Comparison of ENCODE assay signal across 23 cellular contexts in genomic region chr14:41016213-41016612, GRCh38.
"Had no signal": no experiment of that assay in that cellular context is flagged by ENCODE, and none has a peak within 500 bp of the region (broad histone marks: within the 10 kb centered on the region; RNA-seq: fewer than 3 reads in every experiment).

No MANE protein-coding gene starts in this region.

- H3K27me3 ChIP-seq: gastrocnemius medialis, left lung, right atrium auricular region, sigmoid colon, suprapubic skin, transverse colon, upper lobe of right lung, uterus had no signal

- H3K27me3 Mint-ChIP-seq: naive thymus-derived CD4-positive, alpha-beta T cell; stimulated activated naive CD8-positive, alpha-beta T cell treated with anti-CD3 and anti-CD28 coated beads, Interleukin-15, amount 100 ng/mL, for 72 hours had no signal

- H3K36me3 ChIP-seq: gastrocnemius medialis, left lung, prostate gland, right atrium auricular region, sigmoid colon, suprapubic skin, transverse colon, upper lobe of right lung, uterus had no signal

- H3K4me1 Mint-ChIP-seq: naive thymus-derived CD4-positive, alpha-beta T cell; nephron; stimulated activated naive CD8-positive, alpha-beta T cell treated with anti-CD3 and anti-CD28 coated beads, Interleukin-15, amount 100 ng/mL, for 72 hours had no signal

- H3K9me3 ChIP-seq: gastrocnemius medialis, left lung, prostate gland, sigmoid colon, suprapubic skin, transverse colon, upper lobe of right lung, uterus had no signal

- H3K4me1 ChIP-seq: gastrocnemius medialis, left lung, prostate gland, right atrium auricular region, sigmoid colon, suprapubic skin, transverse colon, upper lobe of right lung, uterus had no signal

- H3K27ac Mint-ChIP-seq: naive thymus-derived CD4-positive, alpha-beta T cell; stimulated activated naive CD8-positive, alpha-beta T cell treated with anti-CD3 and anti-CD28 coated beads, Interleukin-15, amount 100 ng/mL, for 72 hours had no signal

- DNase-seq: dermis blood vessel endothelial cell; effector memory CD4-positive, alpha-beta T cell; erythroblast; gastrocnemius medialis; head of caudate nucleus; kidney; left lung; mesenchymal stem cell; midbrain; naive thymus-derived CD4-positive, alpha-beta T cell; nucleus accumbens; sigmoid colon; stimulated activated naive CD4-positive, alpha-beta T cell; stimulated activated naive CD8-positive, alpha-beta T cell treated with anti-CD3 and anti-CD28 coated beads, Interleukin-15, amount 100 ng/mL, for 72 hours; transverse colon; upper lobe of right lung; uterus had no signal

- H3K27ac ChIP-seq: coronary artery, gastrocnemius medialis, left lung, prostate gland, right atrium auricular region, sigmoid colon, suprapubic skin, transverse colon, upper lobe of right lung, uterus had no signal

- FAIRE-seq: endometrium, kidney had no signal

- H3K4me3 Mint-ChIP-seq: naive thymus-derived CD4-positive, alpha-beta T cell; nephron; stimulated activated naive CD8-positive, alpha-beta T cell treated with anti-CD3 and anti-CD28 coated beads, Interleukin-15, amount 100 ng/mL, for 72 hours had no signal

- H3K36me3 Mint-ChIP-seq: naive thymus-derived CD4-positive, alpha-beta T cell had no signal

- ATAC-seq: gastrocnemius medialis; left lung; naive thymus-derived CD4-positive, alpha-beta T cell; stimulated activated naive CD8-positive, alpha-beta T cell treated with anti-CD3 and anti-CD28 coated beads, Interleukin-15, amount 100 ng/mL, for 72 hours; upper lobe of right lung had no signal

- H3K9me3 Mint-ChIP-seq: nephron; stimulated activated naive CD8-positive, alpha-beta T cell treated with anti-CD3 and anti-CD28 coated beads, Interleukin-15, amount 100 ng/mL, for 72 hours had no signal

- H3K4me3 ChIP-seq: coronary artery, gastrocnemius medialis, left lung, prostate gland, right atrium auricular region, sigmoid colon, suprapubic skin, transverse colon, upper lobe of right lung, uterus had no signal
